ENCODE assay signal across 21 cellular contexts in the genomic region with DNA sequence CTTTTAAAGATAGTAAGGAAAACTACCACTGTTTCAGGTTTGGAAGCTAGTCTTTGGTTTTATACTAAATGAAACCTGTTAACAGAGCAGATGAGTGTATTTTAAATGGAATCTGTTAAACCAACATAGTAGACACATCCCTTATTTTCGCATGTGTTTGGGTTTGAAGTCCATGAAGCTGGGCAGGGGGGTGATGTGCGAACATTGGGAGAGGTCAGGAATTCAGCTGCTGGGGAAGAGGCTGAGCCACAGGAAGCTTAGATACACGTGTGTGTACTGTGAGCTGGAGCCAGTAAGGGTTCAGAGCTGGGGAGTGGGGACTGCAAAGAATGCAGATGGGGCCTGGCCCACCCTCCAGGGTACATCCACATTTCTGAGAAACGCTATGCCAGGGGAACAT.
DNase-seq lines count a peak whose midpoint lies in the region; ATAC-seq and TF ChIP-seq lines count a peak whose summit lies in the region.
"Had no signal": no experiment of that assay in that cellular context is flagged by ENCODE, and none has a peak within 500 bp of the region (broad histone marks: within the 10 kb centered on the region; RNA-seq: fewer than 3 reads in every experiment).

No MANE protein-coding gene starts in this region.

- ATAC-seq in GM21367 (IDR thresholded peaks at IDR 0.05; ENCODE audit: unreplicated experiment) (no peak), HG03039 (IDR thresholded peaks at IDR 0.05; ENCODE audit: unreplicated experiment) (no peak)
- ATAC-seq: A549; CD8-positive, alpha-beta T cell; HCT116 had no signal

- H3K4me2 ChIP-seq in BLaER1, result peak overlapping the region; percentile 82
- H3K4me2 ChIP-seq in hepatocyte, result no peak overlapping the region
- H3K4me2 ChIP-seq: A549, GM23338 had no signal

- no peaks in the 10 kb centered on the region for H3K27me3 ChIP-seq in BLaER1
- H3K27me3 ChIP-seq in hepatocyte, result no peaks in the 10 kb centered on the region
- H3K27me3 ChIP-seq: BE2C had no signal

- 49% methylated on average over 4 of the region's 4 CpGs for WGBS in hepatocyte (ENCODE audit: low lambda C conversion rate, missing lambda C conversion rate)

- H3K4me3 ChIP-seq in BLaER1 (no peak overlapping the region), hepatocyte (no peak overlapping the region)
- H3K4me3 ChIP-seq: A549, GM23338 had no signal

- H3K9me2 ChIP-seq in hepatocyte (replicated peaks; ENCODE audit: insufficient read depth), result no peaks in the 10 kb centered on the region

- H2AFZ ChIP-seq in hepatocyte, result no peak overlapping the region
- H2AFZ ChIP-seq: GM23338 had no signal

- no peak overlapping the region for H3K9ac ChIP-seq in BLaER1

- TF ChIP-seq CTCF in hepatocyte (IDR thresholded peaks at IDR 0.05; ENCODE audit: poor library complexity), result no peak

- H3K36me3 ChIP-seq in BLaER1, result no peaks in the 10 kb centered on the region
- H3K36me3 ChIP-seq in KOPT-K1 (ENCODE audit: insufficient read depth, low read length), result no peaks in the 10 kb centered on the region
- H3K36me3 ChIP-seq in hepatocyte (replicated peaks; ENCODE audit: insufficient read depth, low read depth), result no peaks in the 10 kb centered on the region
- H3K36me3 ChIP-seq: BE2C had no signal

- H3K4me1 ChIP-seq in BLaER1, result peaks cover 30% of the 10 kb centered on the region
- peaks cover 11% of the 10 kb centered on the region for H3K4me1 ChIP-seq in hepatocyte (ENCODE audit: insufficient read depth)
- H3K4me1 ChIP-seq: BE2C had no signal

- H3K9me3 ChIP-seq in BLaER1 (no peaks in the 10 kb centered on the region), KOPT-K1 (ENCODE audit: insufficient read depth, low read length, poor library complexity, severe bottlenecking) (no peaks in the 10 kb centered on the region), hepatocyte (ENCODE audit: low read depth) (no peaks in the 10 kb centered on the region)
- H3K9me3 ChIP-seq: A549, BE2C, Caco-2 had no signal

- H4K20me1 ChIP-seq in BLaER1 (no peaks in the 10 kb centered on the region), hepatocyte (ENCODE audit: insufficient read depth, poor library complexity, severe bottlenecking) (no peaks in the 10 kb centered on the region)

- H3K27ac ChIP-seq in BLaER1 (peak overlapping the region; percentile 28; the same call in 1 of the 2 replicates), KOPT-K1 (ENCODE audit: low read depth, low read length, poor library complexity, severe bottlenecking) (peak overlapping the region; percentile 69), hepatocyte (no peak overlapping the region)
- H3K27ac ChIP-seq: A549, C4-2B had no signal

- no peaks in the 10 kb centered on the region for H3K79me2 ChIP-seq in hepatocyte

- TF ChIP-seq POLR2A in erythroblast (IDR thresholded peaks at IDR 0.05; ENCODE audit: low read length), result no peak

- DNase-seq in NCI-H69 (lab: John Stamatoyannopoulos, UW), result peak; percentile 24
- DNase-seq in hepatocyte (ENCODE audit: low spot score), result peak; percentile 32
- no peak for DNase-seq in epidermal melanocyte (ENCODE audit: insufficient read length, low spot score)
- no peak for DNase-seq in erythroblast (lab: John Stamatoyannopoulos, UW)
- DNase-seq: 8988T; ACHN; AML-193; BE2C; CD4-positive, CD25-positive, alpha-beta regulatory T cell; CD8-positive, alpha-beta T cell; DMS153; H9 had no signal

Comparison
In these comparisons a context has a peak if more than half of its experiments do, and no peak if none do; other contexts are left out.
1. DNase-seq: peak in NCI-H69 (single experiment) and hepatocyte (single experiment); none in epidermal melanocyte (single experiment) and erythroblast (0 of 2).